Comparison of ENCODE assay signal across 7 cellular contexts in the genomic region with DNA sequence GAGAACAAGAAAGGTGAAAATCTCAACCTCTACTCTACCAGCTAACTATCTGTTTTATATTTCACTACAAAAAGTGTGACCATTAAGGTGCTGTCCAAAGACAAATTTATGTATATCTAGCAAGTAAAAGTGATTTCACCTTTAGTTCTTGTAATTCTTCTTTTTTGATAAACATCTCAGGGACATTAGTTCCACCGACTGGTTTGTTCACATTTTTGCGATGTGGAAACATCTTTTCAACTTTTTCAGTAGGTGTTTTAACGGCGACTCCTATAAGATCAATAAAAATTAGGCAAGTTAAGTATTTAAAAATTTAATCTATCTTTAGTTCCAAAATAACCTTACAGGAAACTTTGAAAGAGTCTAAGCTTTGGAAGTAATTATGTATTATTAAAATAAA. TPM values are rescaled to one million over a fixed set of nuclear protein-coding genes. Genes with fewer than 3 reads are reported as not detected.
"Had no signal": no experiment of that assay in that cellular context is flagged by ENCODE, and none has a peak within 500 bp of the region (broad histone marks: within the 10 kb centered on the region; RNA-seq: fewer than 3 reads in every experiment).

No MANE protein-coding gene starts in this region.

- H2AFZ ChIP-seq: GM23338 had no signal

- DNase-seq: H9, HCEC 1CT, KBM-7 had no signal

- H3K4me3 ChIP-seq: GM23338 had no signal

- ATAC-seq: GM23338, HepG2 had no signal

- H3K4me2 ChIP-seq: GM23338 had no signal

RNA-seq across cellular contexts. Expression of a gene that starts 33.3 kb away (rescaled TPM):
- total RNA-seq: HepG2, HT1080 had no signal
- polyA plus RNA-seq: HepG2, IgD-negative memory B cell had no signal

RNA-seq across cellular contexts. Expression of a gene that starts 58.6 kb away (rescaled TPM):
- polyA plus RNA-seq: IgD-negative memory B cell had no signal
